Comparison of ENCODE assay signal across 9 cellular contexts in genomic region chr12:32261638-32262037, GRCh38.
DNase-seq lines count a peak whose midpoint lies in the region; ATAC-seq and TF ChIP-seq lines count a peak whose summit lies in the region.
"Had no signal": no experiment of that assay in that cellular context is flagged by ENCODE, and none has a peak within 500 bp of the region (broad histone marks: within the 10 kb centered on the region; RNA-seq: fewer than 3 reads in every experiment).

No MANE protein-coding gene starts in this region.

- TF ChIP-seq CTCF in GM06990 (IDR thresholded peaks at IDR 0.05; ENCODE audit: insufficient read depth, low read length, poor library complexity, severe bottlenecking) = peak; percentile 38
- peak; percentile 47 for TF ChIP-seq CTCF in epithelial cell of proximal tubule (conservative IDR thresholded peaks at IDR 0.05; ENCODE audit: low read depth, low read length)

- H3K9ac ChIP-seq in NT2/D1 (ENCODE audit: insufficient read length, low read depth) = no peak overlapping the region

- ATAC-seq in HG03378 (IDR thresholded peaks at IDR 0.05; ENCODE audit: unreplicated experiment) (no peak), GM19397 (IDR thresholded peaks at IDR 0.05; ENCODE audit: unreplicated experiment) (no peak)

- no peaks in the 10 kb centered on the region for H3K4me1 ChIP-seq in NT2/D1 (ENCODE audit: insufficient read depth, insufficient read length)

- H3K36me3 ChIP-seq in GM06990 (ENCODE audit: control insufficient read depth, insufficient read depth, low read length) (no peaks in the 10 kb centered on the region), NT2/D1 (ENCODE audit: insufficient read depth, insufficient read length, low read length) (no peaks in the 10 kb centered on the region)
- H3K36me3 ChIP-seq: stomach had no signal

- DNase-seq in ACHN (peak; percentile 59), GM06990 (ENCODE audit: extremely low read depth, insufficient read length) (no peak), NT2/D1 (ENCODE audit: low read depth, low spot score) (peak; percentile 57), epithelial cell of proximal tubule (ENCODE audit: low read depth) (no peak), NCI-H446 treated with DMSO at 0.1 percent for 48 hours (lab: John Stamatoyannopoulos, UW) (no peak), NCI-H187 (lab: John Stamatoyannopoulos, UW) (no peak)
- DNase-seq: stomach had no signal

- H3K4me3 ChIP-seq in GM06990 (replicated peaks; ENCODE audit: low read depth, low read length) (no peak overlapping the region), NT2/D1 (ENCODE audit: insufficient read length, low read depth) (no peak overlapping the region), epithelial cell of proximal tubule (ENCODE audit: low read depth, low read length) (no peak overlapping the region)
- H3K4me3 ChIP-seq: stomach had no signal

- peaks cover 12% of the 10 kb centered on the region for H3K9me3 ChIP-seq in NT2/D1 (ENCODE audit: insufficient read depth, low read length)

- in situ Hi-C loops in ACHN (cut with HindIII; ENCODE audit: low pct_ligation_motif_present, low pct_unique_long_range_greater_than_20kb, low sequenced_read_pairs) = no loop called here

- H3K27me3 ChIP-seq in GM06990 (replicated peaks; ENCODE audit: control insufficient read depth, insufficient read depth, low read length) (no peaks in the 10 kb centered on the region), NT2/D1 (ENCODE audit: insufficient read depth, insufficient read length) (no peaks in the 10 kb centered on the region)
- H3K27me3 ChIP-seq: stomach had no signal

Comparison
In these comparisons a context has a peak if more than half of its experiments do, and no peak if none do; other contexts are left out.
1. DNase-seq: peak in ACHN (single experiment) and NT2/D1 (single experiment); none in GM06990 (single experiment), epithelial cell of proximal tubule (single experiment), NCI-H446 treated with DMSO at 0.1 percent for 48 hours (single experiment) and NCI-H187 (0 of 2).